Comparison of ENCODE assay signal across 7 cellular contexts in genomic region chr2:199850250-199850717, GRCh38. TPM values are rescaled to one million over a fixed set of nuclear protein-coding genes. Genes with fewer than 3 reads are reported as not detected.
A peak's percentile ranks its signal among the peaks of the same experiment; 100 is the strongest.
DNase-seq lines count a peak whose midpoint lies in the region; ATAC-seq and TF ChIP-seq lines count a peak whose summit lies in the region.

No MANE protein-coding gene starts in this region.

- intact Hi-C loops in HCT116 (cut with micrococcal nuclease): loop anchor here (5.0 kb wide), 1 partner anchor 852 kb away; no protein-coding TSS in a partner anchor

- peak overlapping the region; percentile 68 for H3K4me3 Mint-ChIP-seq in activated CD4-positive, alpha-beta memory T cell treated with anti-CD3 and anti-CD28 coated beads, Interleukin-2, amount 10 ng/mL, durations not matched to agents 7 days and 5 days
- H3K4me3 Mint-ChIP-seq in stimulated activated naive B cell treated with anti-CD40 and anti-IgM and Interleukin-4, amounts not matched to agents 10 μg/mL and 1 μg/mL and 100 μg/mL, for 72 hours: peak overlapping the region; percentile 79

- ATAC-seq in HCT116 (no peak), GM21619 (IDR thresholded peaks at IDR 0.05; ENCODE audit: unreplicated experiment) (no peak), HG03439 (IDR thresholded peaks at IDR 0.05; ENCODE audit: unreplicated experiment) (no peak)
- ATAC-seq in stimulated activated naive B cell treated with anti-CD40 and anti-IgM and Interleukin-4, amounts not matched to agents 10 μg/mL and 1 μg/mL and 100 μg/mL, for 72 hours (replicated peaks): no peak

- no peaks in the 10 kb centered on the region for H3K36me3 ChIP-seq in HCT116 (ENCODE audit: control insufficient read depth in 1 of 2, insufficient read depth in 2 of 2, low read length in 2 of 2)
- no peaks in the 10 kb centered on the region for H3K36me3 ChIP-seq in iPS-18a (ENCODE audit: control insufficient read depth, low read depth, low read length)

- peak overlapping the region; percentile 54; the same call in 1 of the 2 replicates for H3K27ac ChIP-seq in HCT116 (ENCODE audit: low read depth, low read length)
- H3K27ac ChIP-seq in iPS-18a (ENCODE audit: low read length): no peak overlapping the region

- no peaks in the 10 kb centered on the region for H3K36me3 Mint-ChIP-seq in activated CD4-positive, alpha-beta memory T cell treated with anti-CD3 and anti-CD28 coated beads, Interleukin-2, amount 10 ng/mL, durations not matched to agents 7 days and 5 days (ENCODE audit: low read depth)
- peaks cover 1 to 3% of the 10 kb centered on the region in 2 donors for H3K36me3 Mint-ChIP-seq in stimulated activated naive B cell treated with anti-CD40 and anti-IgM and Interleukin-4, amounts not matched to agents 10 μg/mL and 1 μg/mL and 100 μg/mL, for 72 hours

- TF ChIP-seq RAD21 in HCT116 (IDR thresholded peaks at IDR 0.05; ENCODE audit: low read depth): no peak

- H3K9ac ChIP-seq in HCT116 (ENCODE audit: low read length): peak overlapping the region; percentile 65
- H3K9ac ChIP-seq in iPS-18a (ENCODE audit: low read length): peak overlapping the region; percentile 70

- CTCF ChIA-PET in HCT116 (lab: Charles Lee): no interaction called here
- CTCF ChIA-PET in activated CD4-positive, alpha-beta memory T cell treated with anti-CD3 and anti-CD28 coated beads, Interleukin-2, amount 10 ng/mL, durations not matched to agents 7 days and 5 days (lab: Charles Lee): interaction anchor here (0.6 to 1.0 kb wide), 2 partner anchors 34 to 632 kb away, joined by 4 to 6 read pairs; no protein-coding TSS in a partner anchor
- CTCF ChIA-PET in GM10248 (lab: Yijun Ruan, JAX): interaction anchor here (0.9 to 2.0 kb wide), 7 partner anchors 9 to 95 kb away, joined by 3 to 7 read pairs (median 3); no protein-coding TSS in a partner anchor

- H3K4me1 ChIP-seq in HCT116 (ENCODE audit: control insufficient read depth in 1 of 2, insufficient read depth in 2 of 2, low read length in 2 of 2) (peaks cover 3 to 13% of the 10 kb centered on the region in 2 experiments; a peak in 3 of 4 replicates), iPS-18a (ENCODE audit: control insufficient read depth, low read depth, low read length) (peaks cover 20% of the 10 kb centered on the region)

- H3K79me2 ChIP-seq in HCT116 (ENCODE audit: insufficient read depth, low read length): no peaks in the 10 kb centered on the region

- DNase-seq in HCT116 (ENCODE audit: low read depth, low spot score): no peak
- no peak for DNase-seq in activated CD4-positive, alpha-beta memory T cell treated with anti-CD3 and anti-CD28 coated beads, Interleukin-2, amount 10 ng/mL, durations not matched to agents 7 days and 5 days
- DNase-seq in stimulated activated naive B cell treated with anti-CD40 and anti-IgM and Interleukin-4, amounts not matched to agents 10 μg/mL and 1 μg/mL and 100 μg/mL, for 72 hours: no peak
- no peak for DNase-seq in GM10248 (ENCODE audit: extremely low spot score)

- peaks cover 5% of the 10 kb centered on the region for H3K27me3 Mint-ChIP-seq in activated CD4-positive, alpha-beta memory T cell treated with anti-CD3 and anti-CD28 coated beads, Interleukin-2, amount 10 ng/mL, durations not matched to agents 7 days and 5 days
- H3K27me3 Mint-ChIP-seq in stimulated activated naive B cell treated with anti-CD40 and anti-IgM and Interleukin-4, amounts not matched to agents 10 μg/mL and 1 μg/mL and 100 μg/mL, for 72 hours: no peaks in the 10 kb centered on the region

- H3K27me3 ChIP-seq in HCT116 (ENCODE audit: insufficient read depth, low read length) (no peaks in the 10 kb centered on the region), iPS-18a (ENCODE audit: control insufficient read depth, insufficient read depth, low read length) (peaks cover 9% of the 10 kb centered on the region)

- H4K20me1 ChIP-seq in HCT116 (ENCODE audit: insufficient read depth): no peaks in the 10 kb centered on the region

- TF ChIP-seq CTCF in HCT116 (IDR thresholded peaks at IDR 0.05 in 2 of 3, conservative IDR thresholded peaks at IDR 0.05 in 1 of 3; ENCODE audit: borderline replicate concordance in 1 of 3, insufficient read depth in 1 of 3, low read depth in 2 of 3, low read length in 2 of 3) (no peak), GM10248 (IDR thresholded peaks at IDR 0.05; ENCODE audit: control extremely low read depth, extremely low read depth, low read depth, missing control alignments) (no peak)

- BruUV-seq in HCT116 (replicated peaks; lab: Mats Ljungman, UMichigan): no TSS peak

- no peaks in the 10 kb centered on the region for H3K9me2 ChIP-seq in HCT116 (ENCODE audit: insufficient read depth)

- peak overlapping the region; percentile 63 for H2AFZ ChIP-seq in HCT116 (ENCODE audit: low read depth, low read length, poor library complexity, severe bottlenecking)

- no peaks in the 10 kb centered on the region for H3K9me3 ChIP-seq in HCT116 (ENCODE audit: control insufficient read depth in 1 of 2, insufficient read depth in 1 of 2, low read depth in 1 of 2, low read length in 2 of 2)
- no peaks in the 10 kb centered on the region for H3K9me3 ChIP-seq in iPS-18a (ENCODE audit: control insufficient read depth, low read depth, low read length)

- RAD21 ChIA-PET in HCT116 (lab: Charles Lee; ENCODE audit: low non-redundant PET in 1 of 2, low total read pairs in 2 of 2, uncharacterized antibody in 2 of 2, unreplicated experiment in 2 of 2): no interaction called here

- peak overlapping the region; percentile 55 to 70 for H3K4me3 ChIP-seq in HCT116 (replicated peaks in 1 of 2; ENCODE audit: low read depth in 1 of 2, low read length in 2 of 2)
- peak overlapping the region; percentile 70 for H3K4me3 ChIP-seq in iPS-18a (ENCODE audit: low read length)

- no peak overlapping the region for H3K27ac Mint-ChIP-seq in activated CD4-positive, alpha-beta memory T cell treated with anti-CD3 and anti-CD28 coated beads, Interleukin-2, amount 10 ng/mL, durations not matched to agents 7 days and 5 days
- no peak overlapping the region for H3K27ac Mint-ChIP-seq in stimulated activated naive B cell treated with anti-CD40 and anti-IgM and Interleukin-4, amounts not matched to agents 10 μg/mL and 1 μg/mL and 100 μg/mL, for 72 hours

- POLR2A ChIA-PET in HCT116 (lab: Charles Lee): no interaction called here
- POLR2A ChIA-PET in activated CD4-positive, alpha-beta memory T cell treated with anti-CD3 and anti-CD28 coated beads, Interleukin-2, amount 10 ng/mL, durations not matched to agents 7 days and 5 days (lab: Charles Lee): interaction anchor here (0.9 to 1.2 kb wide), 2 partner anchors 9 to 62 kb away, joined by 3 to 4 read pairs; no protein-coding TSS in a partner anchor
- POLR2A ChIA-PET in GM10248 (lab: Yijun Ruan, JAX): no interaction called here

- no peak for TF ChIP-seq POLR2A in HCT116 (IDR thresholded peaks at IDR 0.05; ENCODE audit: borderline replicate concordance, extremely low read depth, insufficient read depth, insufficient read length)

- peak overlapping the region; percentile 95 for H3K4me2 ChIP-seq in HCT116 (ENCODE audit: low read length)

- H3K9me3 Mint-ChIP-seq in activated CD4-positive, alpha-beta memory T cell treated with anti-CD3 and anti-CD28 coated beads, Interleukin-2, amount 10 ng/mL, durations not matched to agents 7 days and 5 days: no peaks in the 10 kb centered on the region
- H3K9me3 Mint-ChIP-seq in stimulated activated naive B cell treated with anti-CD40 and anti-IgM and Interleukin-4, amounts not matched to agents 10 μg/mL and 1 μg/mL and 100 μg/mL, for 72 hours: no peaks in the 10 kb centered on the region

- peaks cover 11% of the 10 kb centered on the region for H3K4me1 Mint-ChIP-seq in activated CD4-positive, alpha-beta memory T cell treated with anti-CD3 and anti-CD28 coated beads, Interleukin-2, amount 10 ng/mL, durations not matched to agents 7 days and 5 days
- peaks cover 0 to 4% of the 10 kb centered on the region in 2 donors for H3K4me1 Mint-ChIP-seq in stimulated activated naive B cell treated with anti-CD40 and anti-IgM and Interleukin-4, amounts not matched to agents 10 μg/mL and 1 μg/mL and 100 μg/mL, for 72 hours

TF ChIP-seq in HCT116, 20 proteins besides CTCF, POLR2A, EP300 and RAD21:
- TF ChIP-seq YY1 (IDR thresholded peaks at IDR 0.05; ENCODE audit: extremely low read depth, insufficient replicate concordance, low read depth, low read length) (no peak), SP1 (IDR thresholded peaks at IDR 0.05; ENCODE audit: low read depth) (no peak), EGR1 (IDR thresholded peaks at IDR 0.05; ENCODE audit: low read depth) (0 out of 2 replicates have a peak, but pooled peaks have one; percentile 38)

RNA-seq across cellular contexts. Expression of gene FTCDNL1, which starts 0.7 kb away (rescaled TPM):
- total RNA-seq in HCT116 (2021; ENCODE audit: unreplicated experiment): 2.6 TPM
- 0.57 and 1.2 TPM in 2 replicates for polyA plus RNA-seq in HCT116 (2012)
- total RNA-seq in activated CD4-positive, alpha-beta memory T cell treated with anti-CD3 and anti-CD28 coated beads, Interleukin-2, amount 10 ng/mL, durations not matched to agents 7 days and 5 days: 1 to 10 TPM in 1 of 2 experiments, under 1 TPM in 1; 0.86 to 1.3 TPM
